Comparison of ENCODE assay signal across 32 cellular contexts in the genomic region with DNA sequence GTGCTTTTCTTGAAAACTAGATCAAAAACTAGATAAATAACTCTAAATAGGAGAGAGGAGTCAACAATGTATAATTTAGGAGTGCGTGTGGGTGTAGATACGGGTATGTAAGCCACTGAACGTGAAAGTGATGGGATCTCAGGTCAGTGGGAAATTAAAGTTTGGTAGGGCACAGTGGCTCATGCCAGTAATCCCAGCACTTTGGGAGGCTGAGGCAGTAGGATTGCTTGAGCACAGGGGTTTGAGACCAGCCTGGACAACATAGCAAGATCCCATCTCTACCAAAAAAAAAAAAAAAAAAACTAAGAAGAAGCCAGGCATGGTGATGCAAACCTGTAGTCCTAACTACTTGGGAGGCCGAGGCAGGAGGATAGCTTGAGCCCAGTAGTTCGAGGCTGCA.
DNase-seq lines count a peak whose midpoint lies in the region; ATAC-seq, FAIRE-seq and TF ChIP-seq lines count a peak whose summit lies in the region.
"Had no signal": no experiment of that assay in that cellular context is flagged by ENCODE, and none has a peak within 500 bp of the region (broad histone marks: within the 10 kb centered on the region; RNA-seq: fewer than 3 reads in every experiment).

No MANE protein-coding gene starts in this region.

- H3K4me1 ChIP-seq in K562 (replicated peaks in 1 of 2; ENCODE audit: control insufficient read depth in 2 of 2, insufficient read depth in 2 of 2, low read length in 2 of 2), result peaks cover 0 to 8% of the 10 kb centered on the region in 2 experiments; a peak in 2 of 5 replicates
- H3K4me1 ChIP-seq: A549, BLaER1, Caco-2 had no signal

- no peak for TF ChIP-seq EP300 in K562 (IDR thresholded peaks at IDR 0.05; ENCODE audit: low read length)

- H3K9ac ChIP-seq in K562 (ENCODE audit: insufficient read depth in 1 of 2, low read depth in 2 of 2, low read length in 2 of 2), result no peak overlapping the region
- H3K9ac ChIP-seq: BLaER1; BLaER1 treated with 17β-estradiol and CSF1 and Interleukin-3, amounts not matched to agents 10 nM and 100 nM had no signal

- intact Hi-C loops in activated CD8-positive, alpha-beta T cell treated with anti-CD3 and anti-CD28 coated beads for 36 hours (cut with micrococcal nuclease), result no loop called here
- intact Hi-C loops in K562 (cut with micrococcal nuclease), result no loop called here

- TF ChIP-seq RAD21 in K562 (CRISPR knock-in tag; conservative IDR thresholded peaks at IDR 0.05 in 1 of 2, IDR thresholded peaks at IDR 0.05 in 1 of 2), result no peak

- H3K9me1 ChIP-seq in K562 (ENCODE audit: control insufficient read depth, insufficient read depth, low read length), result no peaks in the 10 kb centered on the region

- H3K4me3 Mint-ChIP-seq in activated CD8-positive, alpha-beta T cell treated with anti-CD3 and anti-CD28 coated beads, Interleukin-2, amount 10 ng/mL, durations not matched to agents 7 days and 5 days, result no peak overlapping the region
- H3K4me3 Mint-ChIP-seq in activated CD8-positive, alpha-beta T cell treated with anti-CD3 and anti-CD28 coated beads for 36 hours, result no peak overlapping the region
- H3K4me3 Mint-ChIP-seq: B cell; CD14-positive monocyte; CD4-positive, alpha-beta memory T cell; CD4-positive, alpha-beta T cell; CD4-positive, CD25-positive, alpha-beta regulatory T cell; CD8-positive, alpha-beta memory T cell; CD8-positive, alpha-beta T cell had no signal

- no peaks in the 10 kb centered on the region for H3K27me3 ChIP-seq in K562 (ENCODE audit: control insufficient read depth in 2 of 2, insufficient read depth in 2 of 2, low read length in 2 of 2)
- H3K27me3 ChIP-seq: BE2C; BLaER1; BLaER1 treated with 17β-estradiol and CSF1 and Interleukin-3, amounts not matched to agents 10 nM and 100 nM had no signal

- H3K4me1 Mint-ChIP-seq in activated CD8-positive, alpha-beta T cell treated with anti-CD3 and anti-CD28 coated beads, Interleukin-2, amount 10 ng/mL, durations not matched to agents 7 days and 5 days (ENCODE audit: low read depth), result peaks cover 32% of the 10 kb centered on the region
- H3K4me1 Mint-ChIP-seq in activated CD8-positive, alpha-beta T cell treated with anti-CD3 and anti-CD28 coated beads for 36 hours (ENCODE audit: low read depth), result peaks cover 30% of the 10 kb centered on the region
- H3K4me1 Mint-ChIP-seq: B cell had no signal

- no peaks in the 10 kb centered on the region for H3K79me2 ChIP-seq in K562 (ENCODE audit: control insufficient read depth, insufficient read depth, low read length)

- H3K9me3 Mint-ChIP-seq in activated CD8-positive, alpha-beta T cell treated with anti-CD3 and anti-CD28 coated beads, Interleukin-2, amount 10 ng/mL, durations not matched to agents 7 days and 5 days (ENCODE audit: insufficient read depth), result no peaks in the 10 kb centered on the region
- peaks cover 2% of the 10 kb centered on the region for H3K9me3 Mint-ChIP-seq in activated CD8-positive, alpha-beta T cell treated with anti-CD3 and anti-CD28 coated beads for 36 hours

- 75% methylated on average over 5 of the region's 5 CpGs for WGBS in K562 (ENCODE audit: insufficient coverage, low coverage, missing lambda C conversion rate)

- no peak for TF ChIP-seq POLR2A in K562 (conservative IDR thresholded peaks at IDR 0.05)

- CTCF ChIA-PET in activated CD8-positive, alpha-beta T cell treated with anti-CD3 and anti-CD28 coated beads, Interleukin-2, amount 10 ng/mL, durations not matched to agents 7 days and 5 days (lab: Charles Lee), result no interaction called here
- CTCF ChIA-PET in activated CD8-positive, alpha-beta T cell treated with anti-CD3 and anti-CD28 coated beads for 36 hours (lab: Charles Lee), result no interaction called here
- CTCF ChIA-PET in K562 (lab: Yijun Ruan, JAX; ENCODE audit: low intra/inter-chr PET ratio), result no interaction called here

- no peak overlapping the region for H3K27ac Mint-ChIP-seq in activated CD8-positive, alpha-beta T cell treated with anti-CD3 and anti-CD28 coated beads, Interleukin-2, amount 10 ng/mL, durations not matched to agents 7 days and 5 days
- no peak overlapping the region for H3K27ac Mint-ChIP-seq in activated CD8-positive, alpha-beta T cell treated with anti-CD3 and anti-CD28 coated beads for 36 hours
- H3K27ac Mint-ChIP-seq: B cell; CD14-positive monocyte; CD4-positive, alpha-beta memory T cell; CD4-positive, alpha-beta T cell; CD4-positive, CD25-positive, alpha-beta regulatory T cell; CD8-positive, alpha-beta T cell had no signal

- no peaks in the 10 kb centered on the region for H4K20me1 ChIP-seq in K562 (replicated peaks; ENCODE audit: control insufficient read depth, insufficient read depth, low read length)
- H4K20me1 ChIP-seq: BLaER1; BLaER1 treated with 17β-estradiol and CSF1 and Interleukin-3, amounts not matched to agents 10 nM and 100 nM had no signal

- in situ Hi-C loops in K562 (cut with MboI), result no loop called here

- H3K27ac ChIP-seq in K562 (ENCODE audit: extremely low read depth, low read depth, low read length), result no peak overlapping the region
- H3K27ac ChIP-seq: 22Rv1; A549; BLaER1; BLaER1 treated with 17β-estradiol and CSF1 and Interleukin-3, amounts not matched to agents 10 nM and 100 nM; C4-2B had no signal

- no peak for TF ChIP-seq CTCF in activated CD8-positive, alpha-beta T cell treated with anti-CD3 and anti-CD28 coated beads for 36 hours (IDR thresholded peaks at IDR 0.05)
- TF ChIP-seq CTCF in K562 (IDR thresholded peaks at IDR 0.05 in 2 of 3, conservative IDR thresholded peaks at IDR 0.05 in 1 of 3; ENCODE audit: insufficient read depth in 2 of 3, low read depth in 1 of 3, low read length in 3 of 3), result no peak

- BruUV-seq in K562 (replicated peaks; lab: Mats Ljungman, UMichigan), result no TSS peak

- H3K9me3 ChIP-seq in K562 (replicated peaks; ENCODE audit: control insufficient read depth, insufficient read depth, low read depth, low read length), result no peaks in the 10 kb centered on the region
- H3K9me3 ChIP-seq: BE2C, Caco-2 had no signal

- H3K36me3 Mint-ChIP-seq in activated CD8-positive, alpha-beta T cell treated with anti-CD3 and anti-CD28 coated beads, Interleukin-2, amount 10 ng/mL, durations not matched to agents 7 days and 5 days (ENCODE audit: low read depth), result peaks cover 9% of the 10 kb centered on the region
- no peaks in the 10 kb centered on the region for H3K36me3 Mint-ChIP-seq in activated CD8-positive, alpha-beta T cell treated with anti-CD3 and anti-CD28 coated beads for 36 hours (ENCODE audit: low read depth)
- H3K36me3 Mint-ChIP-seq: CD8-positive, alpha-beta T cell had no signal

- POLR2A ChIA-PET in activated CD8-positive, alpha-beta T cell treated with anti-CD3 and anti-CD28 coated beads, Interleukin-2, amount 10 ng/mL, durations not matched to agents 7 days and 5 days (lab: Charles Lee), result no interaction called here
- POLR2A ChIA-PET in activated CD8-positive, alpha-beta T cell treated with anti-CD3 and anti-CD28 coated beads for 36 hours (lab: Charles Lee), result no interaction called here
- POLR2A ChIA-PET in K562 (lab: Yijun Ruan, JAX), result no interaction called here

- no peak overlapping the region for H3K4me3 ChIP-seq in K562
- H3K4me3 ChIP-seq: A549; BLaER1; BLaER1 treated with 17β-estradiol and CSF1 and Interleukin-3, amounts not matched to agents 10 nM and 100 nM had no signal

- DNase-seq in activated CD8-positive, alpha-beta T cell treated with anti-CD3 and anti-CD28 coated beads, Interleukin-2, amount 10 ng/mL, durations not matched to agents 7 days and 5 days, result peak; percentile 2
- DNase-seq in activated CD8-positive, alpha-beta T cell treated with anti-CD3 and anti-CD28 coated beads for 36 hours, result no peak
- no peak for DNase-seq in K562 (ENCODE audit: extremely low read depth in 1 of 4, low spot score in 3 of 4)
- no peak for DNase-seq in NCI-H2107 treated with DMSO at 0.1 percent for 48 hours (lab: John Stamatoyannopoulos, UW; ENCODE audit: unreplicated experiment)
- DNase-seq: 8988T; ACHN; AML-193; BE2C; C1 segment of cervical spinal cord; Caco-2; Calu3; CD4-positive, alpha-beta memory T cell; CD4-positive, alpha-beta T cell; CD4-positive, CD25-positive, alpha-beta regulatory T cell; CD8-positive, alpha-beta memory T cell; CD8-positive, alpha-beta T cell; COR-L47; DMS 273 treated with DMSO at 0.1 percent for 48 hours; DMS153; DMS53; DMS79; DMS79 treated with DMSO at 0.1 percent for 48 hours; DND-41; EL had no signal

- H3K4me2 ChIP-seq in K562 (ENCODE audit: insufficient read depth, low read length), result no peak overlapping the region
- H3K4me2 ChIP-seq: A549; BLaER1; BLaER1 treated with 17β-estradiol and CSF1 and Interleukin-3, amounts not matched to agents 10 nM and 100 nM had no signal

- H3K36me3 ChIP-seq in K562 (ENCODE audit: control insufficient read depth, insufficient read depth, low read length), result no peaks in the 10 kb centered on the region
- H3K36me3 ChIP-seq: BE2C; BLaER1; BLaER1 treated with 17β-estradiol and CSF1 and Interleukin-3, amounts not matched to agents 10 nM and 100 nM had no signal

- H2AFZ ChIP-seq in K562 (ENCODE audit: low read depth, low read length), result no peak overlapping the region

- ATAC-seq in activated CD8-positive, alpha-beta T cell treated with anti-CD3 and anti-CD28 coated beads, Interleukin-2, amount 10 ng/mL, durations not matched to agents 7 days and 5 days, result no peak
- ATAC-seq in activated CD8-positive, alpha-beta T cell treated with anti-CD3 and anti-CD28 coated beads for 36 hours, result no peak
- ATAC-seq in K562, result no peak
- ATAC-seq: A549; CD8-positive, alpha-beta T cell had no signal

- FAIRE-seq in K562 (lab: Jason Lieb, UNC), result no peak
- FAIRE-seq: A549, D721Med had no signal

- peaks cover 17% of the 10 kb centered on the region for H3K27me3 Mint-ChIP-seq in activated CD8-positive, alpha-beta T cell treated with anti-CD3 and anti-CD28 coated beads, Interleukin-2, amount 10 ng/mL, durations not matched to agents 7 days and 5 days (ENCODE audit: low read depth)
- peaks cover 9% of the 10 kb centered on the region for H3K27me3 Mint-ChIP-seq in activated CD8-positive, alpha-beta T cell treated with anti-CD3 and anti-CD28 coated beads for 36 hours
- H3K27me3 Mint-ChIP-seq: CD4-positive, CD25-positive, alpha-beta regulatory T cell had no signal

TF ChIP-seq in K562, 482 proteins besides CTCF, POLR2A, EP300 and RAD21:
- TF ChIP-seq ZNF121 (CRISPR knock-in tag; conservative IDR thresholded peaks at IDR 0.05) (peak; percentile 92), BCOR (IDR thresholded peaks at IDR 0.05) (no peak)
